ENCODE assay signal across 32 cellular contexts in genomic region chr1:88791192-88791591, GRCh38.
A peak's percentile ranks its signal among the peaks of the same experiment; 100 is the strongest.
DNase-seq lines count a peak whose midpoint lies in the region; ATAC-seq and TF ChIP-seq lines count a peak whose summit lies in the region.
"Had no signal": no experiment of that assay in that cellular context is flagged by ENCODE, and none has a peak within 500 bp of the region (broad histone marks: within the 10 kb centered on the region; RNA-seq: fewer than 3 reads in every experiment).

No MANE protein-coding gene starts in this region.

- H3K9me3 ChIP-seq in testis = no peaks in the 10 kb centered on the region
- H3K9me3 ChIP-seq: ascending aorta, Caco-2, esophagus squamous epithelium, right atrium auricular region, spleen, upper lobe of left lung had no signal

- peaks cover 6% of the 10 kb centered on the region for H3K36me3 Mint-ChIP-seq in activated naive CD8-positive, alpha-beta T cell treated with anti-CD3 and anti-CD28 coated beads for 36 hours
- peaks cover 23% of the 10 kb centered on the region for H3K36me3 Mint-ChIP-seq in activated naive CD8-positive, alpha-beta T cell treated with anti-CD3 and anti-CD28 coated beads, Interleukin-2, amount 50 U/mL, for 24 hours (ENCODE audit: low read depth)
- peaks cover 77% of the 10 kb centered on the region for H3K36me3 Mint-ChIP-seq in activated T-helper 17 cell treated with anti-CD3 and anti-CD28 coated beads, Interleukin-2, amount 50 U/mL, for 72 hours (ENCODE audit: low read depth)

- intact Hi-C loops in testis (cut with DNase I; ENCODE audit: low total_unique reads) = no loop called here

- H3K36me3 ChIP-seq in testis (ENCODE audit: low read depth, missing control alignments) = no peaks in the 10 kb centered on the region

- DNase-seq in activated naive CD8-positive, alpha-beta T cell treated with anti-CD3 and anti-CD28 coated beads for 36 hours = no peak
- no peak for DNase-seq in activated naive CD8-positive, alpha-beta T cell treated with anti-CD3 and anti-CD28 coated beads, Interleukin-2, amount 50 U/mL, for 24 hours
- DNase-seq in fibroblast of the aortic adventitia (ENCODE audit: low read depth) (peak; percentile 8), testis (no peak), RPMI8226 (no peak), NCI-H774 (lab: John Stamatoyannopoulos, UW) (no peak)
- DNase-seq: activated CD4-positive, alpha-beta T cell treated with anti-CD3 and anti-CD28 coated beads, Interleukin-2, amount 50 U/mL, for 1 hour; activated CD8-positive, alpha-beta memory T cell treated with anti-CD3 and anti-CD28 coated beads, Interleukin-2, amount 50 U/mL, for 48 hours; activated gamma-delta T cell treated with Interleukin-2 at 50 U/mL for 16 hours; Caco-2; caudate nucleus; DMS79; endodermal cell; esophagus squamous epithelium; GDM1; left ventricle myocardium superior; midbrain; naive thymus-derived CD4-positive, alpha-beta T cell; NCI-H1105 treated with DMSO at 0.1 percent for 48 hours; NCI-H1930; NCI-H226; NCI-H69; SIG-M5; spleen; stimulated activated CD4-positive, alpha-beta T cell treated with anti-CD3 and anti-CD28 coated beads, Interleukin-2, amount 100 ng/mL, for 48 hours; substantia nigra had no signal

- no peak for ATAC-seq in activated naive CD8-positive, alpha-beta T cell treated with anti-CD3 and anti-CD28 coated beads, Interleukin-2, amount 50 U/mL, for 24 hours
- peak; percentile 34 for ATAC-seq in activated T-helper 17 cell treated with anti-CD3 and anti-CD28 coated beads, Interleukin-2, amount 50 U/mL, for 72 hours (replicated peaks)
- ATAC-seq: left ventricle myocardium superior; naive thymus-derived CD4-positive, alpha-beta T cell; Panc1 had no signal

- H3K4me1 Mint-ChIP-seq in activated naive CD8-positive, alpha-beta T cell treated with anti-CD3 and anti-CD28 coated beads for 36 hours = peaks cover 14% of the 10 kb centered on the region
- no peaks in the 10 kb centered on the region for H3K4me1 Mint-ChIP-seq in activated naive CD8-positive, alpha-beta T cell treated with anti-CD3 and anti-CD28 coated beads, Interleukin-2, amount 50 U/mL, for 24 hours
- no peaks in the 10 kb centered on the region for H3K4me1 Mint-ChIP-seq in activated T-helper 17 cell treated with anti-CD3 and anti-CD28 coated beads, Interleukin-2, amount 50 U/mL, for 72 hours

- 91 to 93% methylated on average over 4 of the region's 4 CpGs for WGBS in testis, 2 donors

- H3K4me3 ChIP-seq in fibroblast of the aortic adventitia (ENCODE audit: low read depth, low read length) (no peak overlapping the region), testis (no peak overlapping the region)
- H3K4me3 ChIP-seq: ascending aorta, esophagus squamous epithelium, right atrium auricular region, spleen, upper lobe of left lung had no signal

- H3K27me3 ChIP-seq in testis = no peaks in the 10 kb centered on the region
- H3K27me3 ChIP-seq: ascending aorta, esophagus squamous epithelium, right atrium auricular region, spleen, upper lobe of left lung had no signal

- peaks cover 7% of the 10 kb centered on the region for H3K4me1 ChIP-seq in testis
- H3K4me1 ChIP-seq: ascending aorta, Caco-2, esophagus squamous epithelium, right atrium auricular region, spleen, upper lobe of left lung had no signal

- no peaks in the 10 kb centered on the region for H3K9me3 Mint-ChIP-seq in activated naive CD8-positive, alpha-beta T cell treated with anti-CD3 and anti-CD28 coated beads for 36 hours
- no peaks in the 10 kb centered on the region for H3K9me3 Mint-ChIP-seq in activated naive CD8-positive, alpha-beta T cell treated with anti-CD3 and anti-CD28 coated beads, Interleukin-2, amount 50 U/mL, for 24 hours
- H3K9me3 Mint-ChIP-seq in activated T-helper 17 cell treated with anti-CD3 and anti-CD28 coated beads, Interleukin-2, amount 50 U/mL, for 72 hours = no peaks in the 10 kb centered on the region
- H3K9me3 Mint-ChIP-seq: endodermal cell; naive thymus-derived CD4-positive, alpha-beta T cell had no signal

- H3K27ac Mint-ChIP-seq in activated naive CD8-positive, alpha-beta T cell treated with anti-CD3 and anti-CD28 coated beads for 36 hours = peak overlapping the region; percentile 46
- no peak overlapping the region for H3K27ac Mint-ChIP-seq in activated naive CD8-positive, alpha-beta T cell treated with anti-CD3 and anti-CD28 coated beads, Interleukin-2, amount 50 U/mL, for 24 hours
- H3K27ac Mint-ChIP-seq in activated T-helper 17 cell treated with anti-CD3 and anti-CD28 coated beads, Interleukin-2, amount 50 U/mL, for 72 hours = no peak overlapping the region
- H3K27ac Mint-ChIP-seq: endodermal cell; naive thymus-derived CD4-positive, alpha-beta T cell had no signal

- no peaks in the 10 kb centered on the region for H3K27me3 Mint-ChIP-seq in activated naive CD8-positive, alpha-beta T cell treated with anti-CD3 and anti-CD28 coated beads for 36 hours
- no peaks in the 10 kb centered on the region for H3K27me3 Mint-ChIP-seq in activated naive CD8-positive, alpha-beta T cell treated with anti-CD3 and anti-CD28 coated beads, Interleukin-2, amount 50 U/mL, for 24 hours
- H3K27me3 Mint-ChIP-seq in activated T-helper 17 cell treated with anti-CD3 and anti-CD28 coated beads, Interleukin-2, amount 50 U/mL, for 72 hours = no peaks in the 10 kb centered on the region
- H3K27me3 Mint-ChIP-seq: naive thymus-derived CD4-positive, alpha-beta T cell had no signal

- no peak for TF ChIP-seq POLR2A in testis (IDR thresholded peaks at IDR 0.05)

- no peak overlapping the region for H3K4me3 Mint-ChIP-seq in activated naive CD8-positive, alpha-beta T cell treated with anti-CD3 and anti-CD28 coated beads for 36 hours
- H3K4me3 Mint-ChIP-seq in activated naive CD8-positive, alpha-beta T cell treated with anti-CD3 and anti-CD28 coated beads, Interleukin-2, amount 50 U/mL, for 24 hours = no peak overlapping the region
- H3K4me3 Mint-ChIP-seq in activated T-helper 17 cell treated with anti-CD3 and anti-CD28 coated beads, Interleukin-2, amount 50 U/mL, for 72 hours = no peak overlapping the region
- H3K4me3 Mint-ChIP-seq: endodermal cell; naive thymus-derived CD4-positive, alpha-beta T cell had no signal

- TF ChIP-seq CTCF in fibroblast of the aortic adventitia (IDR thresholded peaks at IDR 0.05; ENCODE audit: insufficient read depth, low read length) (no peak), testis (IDR thresholded peaks at IDR 0.05) (no peak)

- peak overlapping the region; percentile 28 to 57 for H3K27ac ChIP-seq in testis
- H3K27ac ChIP-seq: ascending aorta, C4-2B, esophagus squamous epithelium, right atrium auricular region, spleen, upper lobe of left lung had no signal
